21 cellular contexts compared by ENCODE assay signal in genomic region chr9:121857941-121858340, GRCh38.
A peak's percentile ranks its signal among the peaks of the same experiment; 100 is the strongest.
DNase-seq lines count a peak whose midpoint lies in the region; TF ChIP-seq lines count a peak whose summit lies in the region.
"Had no signal": no experiment of that assay in that cellular context is flagged by ENCODE, and none has a peak within 500 bp of the region (broad histone marks: within the 10 kb centered on the region; RNA-seq: fewer than 3 reads in every experiment).

No MANE protein-coding gene starts in this region.

- H3K4me1 Mint-ChIP-seq in nephron: peaks cover 21% of the 10 kb centered on the region
- H3K4me1 Mint-ChIP-seq: activated CD8-positive, alpha-beta memory T cell treated with anti-CD3 and anti-CD28 coated beads, Interleukin-2, amount 10 ng/mL, durations not matched to agents 7 days and 5 days had no signal

- H3K36me3 Mint-ChIP-seq in nephron (ENCODE audit: low read depth): no peaks in the 10 kb centered on the region
- H3K36me3 Mint-ChIP-seq: activated CD8-positive, alpha-beta memory T cell treated with anti-CD3 and anti-CD28 coated beads, Interleukin-2, amount 10 ng/mL, durations not matched to agents 7 days and 5 days had no signal

- no peak overlapping the region for H3K9ac ChIP-seq in colonic mucosa (ENCODE audit: low read depth in 2 of 2, low read length in 2 of 2)

- H3K9me3 Mint-ChIP-seq in nephron: no peaks in the 10 kb centered on the region
- H3K9me3 Mint-ChIP-seq: T-helper 2 cell treated with Interferon-gamma antibody and Interleukin-4, amounts not matched to agents 5 μg/mL and 100 μg/mL, for 36 hours had no signal

- no peaks in the 10 kb centered on the region for H3K4me1 ChIP-seq in colonic mucosa
- H3K4me1 ChIP-seq: Caco-2 had no signal

- no peaks in the 10 kb centered on the region for H3K9me3 ChIP-seq in colonic mucosa
- H3K9me3 ChIP-seq: adrenal gland, Caco-2, SJCRH30 had no signal

- no peak overlapping the region for H3K27ac ChIP-seq in colonic mucosa
- H3K27ac ChIP-seq: adrenal gland, PC-9, SJCRH30 had no signal

- H3K4me3 ChIP-seq in colonic mucosa: no peak overlapping the region
- H3K4me3 ChIP-seq: adrenal gland, GM12878, PC-9, SJCRH30 had no signal

- H3K27ac Mint-ChIP-seq in nephron: peak overlapping the region; percentile 22 to 37 (median 30)
- H3K27ac Mint-ChIP-seq: activated CD8-positive, alpha-beta memory T cell treated with anti-CD3 and anti-CD28 coated beads, Interleukin-2, amount 10 ng/mL, durations not matched to agents 7 days and 5 days; T-helper 2 cell treated with Interferon-gamma antibody and Interleukin-4, amounts not matched to agents 5 μg/mL and 100 μg/mL, for 36 hours had no signal

- TF ChIP-seq CTCF in nephron (IDR thresholded peaks at IDR 0.05; ENCODE audit: unreplicated experiment in 3 of 3) (no peak), colonic mucosa (IDR thresholded peaks at IDR 0.05) (no peak)

- no peaks in the 10 kb centered on the region for H3K36me3 ChIP-seq in colonic mucosa
- H3K36me3 ChIP-seq: adrenal gland, SJCRH30 had no signal

- intact Hi-C loops in colonic mucosa (cut with DNase I): no loop called here

- no peak overlapping the region for H3K4me3 Mint-ChIP-seq in nephron
- H3K4me3 Mint-ChIP-seq: activated CD8-positive, alpha-beta memory T cell treated with anti-CD3 and anti-CD28 coated beads, Interleukin-2, amount 10 ng/mL, durations not matched to agents 7 days and 5 days; T-helper 2 cell treated with Interferon-gamma antibody and Interleukin-4, amounts not matched to agents 5 μg/mL and 100 μg/mL, for 36 hours had no signal

- H3K27me3 Mint-ChIP-seq in nephron (ENCODE audit: low read depth): peaks cover 15% of the 10 kb centered on the region
- H3K27me3 Mint-ChIP-seq: activated CD8-positive, alpha-beta memory T cell treated with anti-CD3 and anti-CD28 coated beads, Interleukin-2, amount 10 ng/mL, durations not matched to agents 7 days and 5 days had no signal

- peak; percentile 36 for DNase-seq in COR-L47 (lab: John Stamatoyannopoulos, UW)
- peak; percentile 76 for DNase-seq in NCI-H1105 treated with DMSO at 0.1 percent for 48 hours (lab: John Stamatoyannopoulos, UW)
- DNase-seq in NCI-H748 (lab: John Stamatoyannopoulos, UW; ENCODE audit: unreplicated experiment): peak; percentile 81
- DNase-seq in mucosa of gallbladder (ENCODE audit: low spot score): no peak
- no peak for DNase-seq in cerebellar nuclear complex (lab: John Stamatoyannopoulos, UW)
- DNase-seq in globus pallidus (ENCODE audit: low spot score): no peak
- DNase-seq in colonic mucosa: no peak
- DNase-seq: activated CD4-positive, alpha-beta T cell treated with anti-CD3 and anti-CD28 coated beads for 1 hour; activated CD8-positive, alpha-beta memory T cell treated with anti-CD3 and anti-CD28 coated beads, Interleukin-2, amount 10 ng/mL, durations not matched to agents 7 days and 5 days; adrenal gland; Caco-2; foreskin fibroblast; GDM1; left cardiac atrium; NCI-H446; PC-9; SJCRH30; stimulated activated CD4-positive, alpha-beta T cell treated with anti-CD3 and anti-CD28 coated beads, Interleukin-4, amount 100 ng/mL, for 24 hours had no signal

- H3K27me3 ChIP-seq in colonic mucosa: no peaks in the 10 kb centered on the region
- H3K27me3 ChIP-seq: adrenal gland, SJCRH30 had no signal

Comparison
In these comparisons a context has a peak if more than half of its experiments do, and no peak if none do; other contexts are left out.
1. DNase-seq: peak in COR-L47 (single experiment), NCI-H1105 treated with DMSO at 0.1 percent for 48 hours (single experiment) and NCI-H748 (single experiment); none in mucosa of gallbladder (single experiment), cerebellar nuclear complex (0 of 2), globus pallidus (single experiment) and colonic mucosa (single experiment).